ENCODE assay signal across 1 cellular context in the genomic region with DNA sequence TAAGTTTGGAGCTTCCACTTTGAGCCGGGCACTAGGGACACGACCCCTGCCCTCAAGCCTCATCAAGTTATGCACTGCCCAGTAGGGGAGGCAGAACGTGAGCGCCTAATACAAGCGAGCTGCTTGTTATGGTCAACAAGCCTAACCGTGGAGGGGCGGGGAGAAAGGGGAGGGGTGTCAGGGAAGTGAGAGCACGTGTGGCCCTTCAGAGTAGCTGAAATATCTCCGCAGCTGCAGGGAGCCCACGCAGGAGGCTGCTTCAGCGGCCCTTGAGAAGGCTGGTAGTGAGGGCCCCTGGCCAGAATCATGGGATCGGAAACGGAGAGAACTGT.
A peak's percentile ranks its signal among the peaks of the same experiment; 100 is the strongest.
TF ChIP-seq lines count a peak whose summit lies in the region.

No MANE protein-coding gene starts in this region.

TF ChIP-seq in HepG2, 621 proteins besides CTCF, POLR2A, EP300 and RAD21 (continued from another document and continues in another):
- TF ChIP-seq ZNF274 (CRISPR knock-in tag; IDR thresholded peaks at IDR 0.05) (peak; percentile 13; the same call in 1 of the 2 replicates), ADNP (CRISPR knock-in tag; IDR thresholded peaks at IDR 0.05) (no peak), ASH2L (IDR thresholded peaks at IDR 0.05; ENCODE audit: insufficient read length, low read depth, low read length) (peak; percentile 44), POLR2G (IDR thresholded peaks at IDR 0.05; ENCODE audit: low read depth, low read length) (peak; percentile 8; the same call in 1 of the 2 replicates), ARHGAP35 (CRISPR knock-in tag; IDR thresholded peaks at IDR 0.05; ENCODE audit: borderline replicate concordance) (no peak), EEA1 (CRISPR knock-in tag; IDR thresholded peaks at IDR 0.05; ENCODE audit: borderline replicate concordance) (no peak), KDM6A (CRISPR knock-in tag; IDR thresholded peaks at IDR 0.05; ENCODE audit: low read depth) (no peak), CCAR2 (optimal IDR thresholded peaks at IDR 0.05; ENCODE audit: low read depth, low read length) (peak; percentile 12), ZNF589 (CRISPR knock-in tag; conservative IDR thresholded peaks at IDR 0.05) (no peak), KLF9 (CRISPR knock-in tag; IDR thresholded peaks at IDR 0.05; ENCODE audit: low read depth) (0 out of 2 replicates have a peak, but pooled peaks have one; percentile 36), MEF2D (CRISPR knock-in tag; IDR thresholded peaks at IDR 0.05) (no peak), PRMT3 (CRISPR knock-in tag; IDR thresholded peaks at IDR 0.05; ENCODE audit: borderline replicate concordance, low read depth) (no peak), ZNF292 (CRISPR knock-in tag; IDR thresholded peaks at IDR 0.05; ENCODE audit: borderline replicate concordance, low read depth) (no peak), HMG20A (CRISPR knock-in tag; IDR thresholded peaks at IDR 0.05; ENCODE audit: borderline replicate concordance) (no peak), BRD4 (CRISPR knock-in tag; IDR thresholded peaks at IDR 0.05) (no peak), ZNF746 (CRISPR knock-in tag; IDR thresholded peaks at IDR 0.05) (no peak), ZNF234 (CRISPR knock-in tag; conservative IDR thresholded peaks at IDR 0.05) (no peak), GZF1 (CRISPR knock-in tag; IDR thresholded peaks at IDR 0.05) (no peak), SIN3A (IDR thresholded peaks at IDR 0.05; ENCODE audit: borderline replicate concordance, low read depth, low read length) (no peak), IKZF4 (CRISPR knock-in tag; IDR thresholded peaks at IDR 0.05; ENCODE audit: borderline replicate concordance, low read depth, not compliant biosample characterization) (no peak), SRF (IDR thresholded peaks at IDR 0.05; ENCODE audit: low read depth, low read length) (0 out of 2 replicates have a peak, but pooled peaks have one; percentile 30), NFE2 (CRISPR knock-in tag; IDR thresholded peaks at IDR 0.05) (no peak), ZNF709 (CRISPR knock-in tag; IDR thresholded peaks at IDR 0.05) (no peak), YEATS2 (CRISPR knock-in tag; IDR thresholded peaks at IDR 0.05; ENCODE audit: borderline replicate concordance) (0 out of 2 replicates have a peak, but pooled peaks have one; percentile 27), CAMTA2 (CRISPR knock-in tag; IDR thresholded peaks at IDR 0.05; ENCODE audit: borderline replicate concordance) (peak; percentile 12; the same call in 1 of the 2 replicates), CBFB (CRISPR knock-in tag; IDR thresholded peaks at IDR 0.05) (no peak), ISL2 (CRISPR knock-in tag; IDR thresholded peaks at IDR 0.05) (peak; percentile 26; the same call in 1 of the 2 replicates), ZNF335 (CRISPR knock-in tag; IDR thresholded peaks at IDR 0.05) (no peak), ATF1 (CRISPR knock-in tag; IDR thresholded peaks at IDR 0.05) (no peak), SPEN (CRISPR knock-in tag; IDR thresholded peaks at IDR 0.05; ENCODE audit: low read depth) (no peak), TOE1 (CRISPR knock-in tag; IDR thresholded peaks at IDR 0.05) (no peak), ZNF326 (CRISPR knock-in tag; IDR thresholded peaks at IDR 0.05; ENCODE audit: borderline replicate concordance) (no peak)
- TF ChIP-seq, protein P1, sequence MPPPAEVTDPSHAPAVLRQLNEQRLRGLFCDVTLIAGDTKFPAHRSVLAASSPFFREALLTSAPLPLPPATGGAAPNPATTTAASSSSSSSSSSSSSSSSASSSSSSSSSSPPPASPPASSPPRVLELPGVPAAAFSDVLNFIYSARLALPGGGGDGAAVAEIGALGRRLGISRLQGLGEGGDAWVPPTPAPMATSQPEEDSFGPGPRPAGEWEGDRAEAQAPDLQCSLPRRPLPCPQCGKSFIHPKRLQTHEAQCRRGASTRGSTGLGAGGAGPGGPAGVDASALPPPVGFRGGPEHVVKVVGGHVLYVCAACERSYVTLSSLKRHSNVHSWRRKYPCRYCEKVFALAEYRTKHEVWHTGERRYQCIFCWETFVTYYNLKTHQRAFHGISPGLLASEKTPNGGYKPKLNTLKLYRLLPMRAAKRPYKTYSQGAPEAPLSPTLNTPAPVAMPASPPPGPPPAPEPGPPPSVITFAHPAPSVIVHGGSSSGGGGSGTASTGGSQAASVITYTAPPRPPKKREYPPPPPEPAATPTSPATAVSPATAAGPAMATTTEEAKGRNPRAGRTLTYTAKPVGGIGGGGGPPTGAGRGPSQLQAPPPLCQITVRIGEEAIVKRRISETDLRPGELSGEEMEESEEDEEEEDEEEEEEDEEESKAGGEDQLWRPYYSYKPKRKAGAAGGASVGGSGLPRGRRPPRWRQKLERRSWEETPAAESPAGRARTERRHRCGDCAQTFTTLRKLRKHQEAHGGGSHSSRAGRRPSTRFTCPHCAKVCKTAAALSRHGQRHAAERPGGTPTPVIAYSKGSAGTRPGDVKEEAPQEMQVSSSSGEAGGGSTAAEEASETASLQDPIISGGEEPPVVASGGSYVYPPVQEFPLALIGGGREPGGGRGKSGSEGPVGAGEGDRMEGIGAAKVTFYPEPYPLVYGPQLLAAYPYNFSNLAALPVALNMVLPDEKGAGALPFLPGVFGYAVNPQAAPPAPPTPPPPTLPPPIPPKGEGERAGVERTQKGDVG (CRISPR knock-in tag; IDR thresholded peaks at IDR 0.05; ENCODE audit: borderline replicate concordance): peak; percentile 52; the same call in 1 of the 2 replicates
- TF ChIP-seq, protein P2, sequence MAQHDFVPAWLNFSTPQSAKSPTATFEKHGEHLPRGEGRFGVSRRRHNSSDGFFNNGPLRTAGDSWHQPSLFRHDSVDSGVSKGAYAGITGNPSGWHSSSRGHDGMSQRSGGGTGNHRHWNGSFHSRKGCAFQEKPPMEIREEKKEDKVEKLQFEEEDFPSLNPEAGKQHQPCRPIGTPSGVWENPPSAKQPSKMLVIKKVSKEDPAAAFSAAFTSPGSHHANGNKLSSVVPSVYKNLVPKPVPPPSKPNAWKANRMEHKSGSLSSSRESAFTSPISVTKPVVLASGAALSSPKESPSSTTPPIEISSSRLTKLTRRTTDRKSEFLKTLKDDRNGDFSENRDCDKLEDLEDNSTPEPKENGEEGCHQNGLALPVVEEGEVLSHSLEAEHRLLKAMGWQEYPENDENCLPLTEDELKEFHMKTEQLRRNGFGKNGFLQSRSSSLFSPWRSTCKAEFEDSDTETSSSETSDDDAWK (CRISPR knock-in tag; IDR thresholded peaks at IDR 0.05): no peak
- TF ChIP-seq, protein P3, sequence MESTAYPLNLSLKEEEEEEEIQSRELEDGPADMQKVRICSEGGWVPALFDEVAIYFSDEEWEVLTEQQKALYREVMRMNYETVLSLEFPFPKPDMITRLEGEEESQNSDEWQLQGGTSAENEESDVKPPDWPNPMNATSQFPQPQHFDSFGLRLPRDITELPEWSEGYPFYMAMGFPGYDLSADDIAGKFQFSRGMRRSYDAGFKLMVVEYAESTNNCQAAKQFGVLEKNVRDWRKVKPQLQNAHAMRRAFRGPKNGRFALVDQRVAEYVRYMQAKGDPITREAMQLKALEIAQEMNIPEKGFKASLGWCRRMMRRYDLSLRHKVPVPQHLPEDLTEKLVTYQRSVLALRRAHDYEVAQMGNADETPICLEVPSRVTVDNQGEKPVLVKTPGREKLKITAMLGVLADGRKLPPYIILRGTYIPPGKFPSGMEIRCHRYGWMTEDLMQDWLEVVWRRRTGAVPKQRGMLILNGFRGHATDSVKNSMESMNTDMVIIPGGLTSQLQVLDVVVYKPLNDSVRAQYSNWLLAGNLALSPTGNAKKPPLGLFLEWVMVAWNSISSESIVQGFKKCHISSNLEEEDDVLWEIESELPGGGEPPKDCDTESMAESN (CRISPR knock-in tag; conservative IDR thresholded peaks at IDR 0.05): peak; percentile 95
- TF ChIP-seq, protein P4, sequence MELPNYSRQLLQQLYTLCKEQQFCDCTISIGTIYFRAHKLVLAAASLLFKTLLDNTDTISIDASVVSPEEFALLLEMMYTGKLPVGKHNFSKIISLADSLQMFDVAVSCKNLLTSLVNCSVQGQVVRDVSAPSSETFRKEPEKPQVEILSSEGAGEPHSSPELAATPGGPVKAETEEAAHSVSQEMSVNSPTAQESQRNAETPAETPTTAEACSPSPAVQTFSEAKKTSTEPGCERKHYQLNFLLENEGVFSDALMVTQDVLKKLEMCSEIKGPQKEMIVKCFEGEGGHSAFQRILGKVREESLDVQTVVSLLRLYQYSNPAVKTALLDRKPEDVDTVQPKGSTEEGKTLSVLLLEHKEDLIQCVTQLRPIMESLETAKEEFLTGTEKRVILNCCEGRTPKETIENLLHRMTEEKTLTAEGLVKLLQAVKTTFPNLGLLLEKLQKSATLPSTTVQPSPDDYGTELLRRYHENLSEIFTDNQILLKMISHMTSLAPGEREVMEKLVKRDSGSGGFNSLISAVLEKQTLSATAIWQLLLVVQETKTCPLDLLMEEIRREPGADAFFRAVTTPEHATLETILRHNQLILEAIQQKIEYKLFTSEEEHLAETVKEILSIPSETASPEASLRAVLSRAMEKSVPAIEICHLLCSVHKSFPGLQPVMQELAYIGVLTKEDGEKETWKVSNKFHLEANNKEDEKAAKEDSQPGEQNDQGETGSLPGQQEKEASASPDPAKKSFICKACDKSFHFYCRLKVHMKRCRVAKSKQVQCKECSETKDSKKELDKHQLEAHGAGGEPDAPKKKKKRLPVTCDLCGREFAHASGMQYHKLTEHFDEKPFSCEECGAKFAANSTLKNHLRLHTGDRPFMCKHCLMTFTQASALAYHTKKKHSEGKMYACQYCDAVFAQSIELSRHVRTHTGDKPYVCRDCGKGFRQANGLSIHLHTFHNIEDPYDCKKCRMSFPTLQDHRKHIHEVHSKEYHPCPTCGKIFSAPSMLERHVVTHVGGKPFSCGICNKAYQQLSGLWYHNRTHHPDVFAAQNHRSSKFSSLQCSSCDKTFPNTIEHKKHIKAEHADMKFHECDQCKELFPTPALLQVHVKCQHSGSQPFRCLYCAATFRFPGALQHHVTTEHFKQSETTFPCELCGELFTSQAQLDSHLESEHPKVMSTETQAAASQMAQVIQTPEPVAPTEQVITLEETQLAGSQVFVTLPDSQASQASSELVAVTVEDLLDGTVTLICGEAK (IDR thresholded peaks at IDR 0.05): no peak
- TF ChIP-seq, protein P4 (CRISPR knock-in tag; IDR thresholded peaks at IDR 0.05): no peak
- TF ChIP-seq, protein P5, sequence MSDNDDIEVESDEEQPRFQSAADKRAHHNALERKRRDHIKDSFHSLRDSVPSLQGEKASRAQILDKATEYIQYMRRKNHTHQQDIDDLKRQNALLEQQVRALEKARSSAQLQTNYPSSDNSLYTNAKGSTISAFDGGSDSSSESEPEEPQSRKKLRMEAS (IDR thresholded peaks at IDR 0.05): peak; percentile 74
- TF ChIP-seq, protein P6, sequence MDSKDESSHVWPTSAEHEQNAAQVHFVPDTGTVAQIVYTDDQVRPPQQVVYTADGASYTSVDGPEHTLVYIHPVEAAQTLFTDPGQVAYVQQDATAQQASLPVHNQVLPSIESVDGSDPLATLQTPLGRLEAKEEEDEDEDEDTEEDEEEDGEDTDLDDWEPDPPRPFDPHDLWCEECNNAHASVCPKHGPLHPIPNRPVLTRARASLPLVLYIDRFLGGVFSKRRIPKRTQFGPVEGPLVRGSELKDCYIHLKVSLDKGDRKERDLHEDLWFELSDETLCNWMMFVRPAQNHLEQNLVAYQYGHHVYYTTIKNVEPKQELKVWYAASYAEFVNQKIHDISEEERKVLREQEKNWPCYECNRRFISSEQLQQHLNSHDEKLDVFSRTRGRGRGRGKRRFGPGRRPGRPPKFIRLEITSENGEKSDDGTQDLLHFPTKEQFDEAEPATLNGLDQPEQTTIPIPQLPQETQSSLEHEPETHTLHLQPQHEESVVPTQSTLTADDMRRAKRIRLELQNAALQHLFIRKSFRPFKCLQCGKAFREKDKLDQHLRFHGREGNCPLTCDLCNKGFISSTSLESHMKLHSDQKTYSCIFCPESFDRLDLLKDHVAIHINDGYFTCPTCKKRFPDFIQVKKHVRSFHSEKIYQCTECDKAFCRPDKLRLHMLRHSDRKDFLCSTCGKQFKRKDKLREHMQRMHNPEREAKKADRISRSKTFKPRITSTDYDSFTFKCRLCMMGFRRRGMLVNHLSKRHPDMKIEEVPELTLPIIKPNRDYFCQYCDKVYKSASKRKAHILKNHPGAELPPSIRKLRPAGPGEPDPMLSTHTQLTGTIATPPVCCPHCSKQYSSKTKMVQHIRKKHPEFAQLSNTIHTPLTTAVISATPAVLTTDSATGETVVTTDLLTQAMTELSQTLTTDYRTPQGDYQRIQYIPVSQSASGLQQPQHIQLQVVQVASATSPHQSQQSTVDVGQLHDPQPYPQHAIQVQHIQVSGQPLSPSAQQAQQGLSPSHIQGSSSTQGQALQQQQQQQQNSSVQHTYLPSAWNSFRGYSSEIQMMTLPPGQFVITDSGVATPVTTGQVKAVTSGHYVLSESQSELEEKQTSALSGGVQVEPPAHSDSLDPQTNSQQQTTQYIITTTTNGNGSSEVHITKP (CRISPR knock-in tag; IDR thresholded peaks at IDR 0.05; ENCODE audit: low read depth): no peak
- TF ChIP-seq, protein P7, sequence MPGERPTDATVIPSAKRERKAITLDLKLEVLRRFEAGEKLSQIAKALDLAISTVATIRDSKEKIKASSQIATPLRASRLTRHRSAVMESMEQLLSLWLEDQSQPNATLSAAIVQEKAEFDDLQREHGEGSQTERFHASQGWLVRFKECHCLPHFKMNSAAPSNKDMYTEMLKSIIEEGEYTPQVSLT (CRISPR knock-in tag; IDR thresholded peaks at IDR 0.05; ENCODE audit: borderline replicate concordance, low read depth): no peak
- TF ChIP-seq, protein P8, sequence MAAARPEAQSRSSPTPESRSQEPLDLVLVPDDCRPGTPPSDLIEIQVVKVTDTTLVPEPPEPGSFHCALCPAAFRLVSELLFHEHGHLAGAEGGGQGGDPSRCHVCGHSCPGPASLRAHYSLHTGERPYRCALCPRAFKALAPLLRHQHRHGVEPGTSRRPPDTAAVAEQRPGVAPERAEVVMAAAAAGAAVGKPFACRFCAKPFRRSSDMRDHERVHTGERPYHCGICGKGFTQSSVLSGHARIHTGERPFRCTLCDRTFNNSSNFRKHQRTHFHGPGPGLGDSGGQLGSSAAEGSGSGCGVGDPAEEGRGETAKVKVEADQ (CRISPR knock-in tag; IDR thresholded peaks at IDR 0.05; ENCODE audit: borderline replicate concordance): no peak
